Comparison of ENCODE assay signal across 11 cellular contexts in genomic region chr4:57078685-57079521, GRCh38. TPM values are rescaled to one million over a fixed set of nuclear protein-coding genes. Genes with fewer than 3 reads are reported as not detected.
DNase-seq lines count a peak whose midpoint lies in the region; ATAC-seq, FAIRE-seq and TF ChIP-seq lines count a peak whose summit lies in the region.
"Had no signal": no experiment of that assay in that cellular context is flagged by ENCODE, and none has a peak within 500 bp of the region (broad histone marks: within the 10 kb centered on the region; RNA-seq: fewer than 3 reads in every experiment).

No MANE protein-coding gene starts in this region.

- intact Hi-C loops in pancreas (cut with DNase I): no loop called here

- H3K9me3 Mint-ChIP-seq in activated naive CD4-positive, alpha-beta T cell treated with anti-CD3 and anti-CD28 coated beads, Interleukin-2, amount 50 U/mL, for 72 hours: no peaks in the 10 kb centered on the region
- H3K9me3 Mint-ChIP-seq: activated naive CD4-positive, alpha-beta T cell treated with anti-CD3 and anti-CD28 coated beads, Interleukin-2, amount 50 U/mL, for 24 hours had no signal

- peak; percentile 54 for ATAC-seq in foreskin keratinocyte
- peak; percentile 75 to 79 (median 79) for ATAC-seq in pancreas
- ATAC-seq in GM21381 (IDR thresholded peaks at IDR 0.05; ENCODE audit: unreplicated experiment): no peak
- no peak for ATAC-seq in GM21360 (IDR thresholded peaks at IDR 0.05; ENCODE audit: unreplicated experiment)
- ATAC-seq in activated naive CD4-positive, alpha-beta T cell treated with anti-CD3 and anti-CD28 coated beads, Interleukin-2, amount 50 U/mL, for 72 hours: no peak

- H3K27ac Mint-ChIP-seq in activated naive CD4-positive, alpha-beta T cell treated with anti-CD3 and anti-CD28 coated beads, Interleukin-2, amount 50 U/mL, for 72 hours: no peak overlapping the region
- H3K27ac Mint-ChIP-seq: activated naive CD4-positive, alpha-beta T cell treated with anti-CD3 and anti-CD28 coated beads, Interleukin-2, amount 50 U/mL, for 24 hours had no signal

- H3K27me3 ChIP-seq in foreskin keratinocyte: no peaks in the 10 kb centered on the region
- no peaks in the 10 kb centered on the region for H3K27me3 ChIP-seq in pancreas

- peak overlapping the region in 1 of 4 donors; percentile 10 for H3K4me3 ChIP-seq in pancreas

- H3K36me3 Mint-ChIP-seq in activated naive CD4-positive, alpha-beta T cell treated with anti-CD3 and anti-CD28 coated beads, Interleukin-2, amount 50 U/mL, for 72 hours: no peaks in the 10 kb centered on the region
- H3K36me3 Mint-ChIP-seq: activated naive CD4-positive, alpha-beta T cell treated with anti-CD3 and anti-CD28 coated beads, Interleukin-2, amount 50 U/mL, for 24 hours had no signal

- peaks cover 22% of the 10 kb centered on the region for H3K4me1 ChIP-seq in ES-I3 (ENCODE audit: insufficient read depth, low read length)
- H3K4me1 ChIP-seq in foreskin keratinocyte: peaks cover 85% of the 10 kb centered on the region
- H3K4me1 ChIP-seq in pancreas: peaks cover 0 to 26% (median 24%) of the 10 kb centered on the region in 3 donors

- 14 to 16% methylated on average over 10 of the region's 10 CpGs for WGBS in pancreas, 2 donors

- H3K27ac ChIP-seq in foreskin keratinocyte (peak overlapping the region; percentile 80), pancreas (peak overlapping the region; percentile 18 to 75 (median 66))
- H3K27ac ChIP-seq: KMS-11 had no signal

- peak; percentile 57 for DNase-seq in NCI-H510A treated with DMSO at 0.1 percent for 48 hours (lab: John Stamatoyannopoulos, UW)
- peak; percentile 87 to 94 for DNase-seq in foreskin keratinocyte
- peak in 3 of 6 donors; percentile 46 to 54 (median 48) for DNase-seq in pancreas
- DNase-seq in effector CD4-positive, alpha-beta T cell: no peak
- no peak for DNase-seq in activated naive CD4-positive, alpha-beta T cell treated with anti-CD3 and anti-CD28 coated beads, Interleukin-2, amount 50 U/mL, for 72 hours (ENCODE audit: low spot score in 2 of 2)
- DNase-seq: SW 1271 had no signal

- TF ChIP-seq CTCF in foreskin keratinocyte (conservative IDR thresholded peaks at IDR 0.05) (no peak), pancreas (IDR thresholded peaks at IDR 0.05) (no peak)

- H3K9me3 ChIP-seq in ES-I3 (ENCODE audit: control insufficient read depth, insufficient read depth, low read length): no peaks in the 10 kb centered on the region
- no peaks in the 10 kb centered on the region for H3K9me3 ChIP-seq in pancreas

- peak overlapping the region; percentile 16 for H3K9ac ChIP-seq in ES-I3 (ENCODE audit: low read depth, low read length)
- H3K9ac ChIP-seq: KMS-11 had no signal

- no peaks in the 10 kb centered on the region for H3K36me3 ChIP-seq in ES-I3 (ENCODE audit: insufficient read depth, low read length)
- H3K36me3 ChIP-seq in pancreas: no peaks in the 10 kb centered on the region

- no peak for FAIRE-seq in pancreas (lab: Jason Lieb, UNC)

RNA-seq across cellular contexts. Expression of gene IGFBP7, which starts 31.3 kb away (rescaled TPM):
- total RNA-seq in foreskin keratinocyte: 201 and 228 TPM in 2 replicates
- polyA plus RNA-seq in foreskin keratinocyte: 239 and 292 TPM in 2 replicates
- total RNA-seq in pancreas: 100 to 1,000 TPM in 3 of 6 donors, 10 to 100 TPM in 3; 49.4 to 324 (median 120) TPM
- polyA plus RNA-seq in pancreas: 100 to 1,000 TPM; 156 to 186 TPM
- under 1 TPM in 1 of 2 donors, not detected in 1; 0.32 TPM for total RNA-seq in activated naive CD4-positive, alpha-beta T cell treated with anti-CD3 and anti-CD28 coated beads, Interleukin-2, amount 50 U/mL, for 72 hours

Comparison
In these comparisons a context has a peak if more than half of its experiments do, and no peak if none do; other contexts are left out.
1. DNase-seq: peak in NCI-H510A treated with DMSO at 0.1 percent for 48 hours (single experiment) and foreskin keratinocyte (2 of 2); none in effector CD4-positive, alpha-beta T cell (single experiment) and activated naive CD4-positive, alpha-beta T cell treated with anti-CD3 and anti-CD28 coated beads, Interleukin-2, amount 50 U/mL, for 72 hours (0 of 2).
2. ATAC-seq: peak in foreskin keratinocyte (single experiment) and pancreas (4 of 4); none in GM21381 (single experiment), GM21360 (single experiment) and activated naive CD4-positive, alpha-beta T cell treated with anti-CD3 and anti-CD28 coated beads, Interleukin-2, amount 50 U/mL, for 72 hours (0 of 2).
3. RNA of gene IGFBP7, which starts 31.3 kb away (total RNA-seq): 201 to 228 TPM in foreskin keratinocyte and 49.4 to 324 TPM in pancreas; 0.32 TPM in activated naive CD4-positive, alpha-beta T cell treated with anti-CD3 and anti-CD28 coated beads, Interleukin-2, amount 50 U/mL, for 72 hours; every median in the first group is over 10 times any median in the second.